1 cellular context compared by ENCODE assay signal in genomic region chr12:27332407-27333310, GRCh38.
TF ChIP-seq lines count a peak whose summit lies in the region.

A gene with protein sequence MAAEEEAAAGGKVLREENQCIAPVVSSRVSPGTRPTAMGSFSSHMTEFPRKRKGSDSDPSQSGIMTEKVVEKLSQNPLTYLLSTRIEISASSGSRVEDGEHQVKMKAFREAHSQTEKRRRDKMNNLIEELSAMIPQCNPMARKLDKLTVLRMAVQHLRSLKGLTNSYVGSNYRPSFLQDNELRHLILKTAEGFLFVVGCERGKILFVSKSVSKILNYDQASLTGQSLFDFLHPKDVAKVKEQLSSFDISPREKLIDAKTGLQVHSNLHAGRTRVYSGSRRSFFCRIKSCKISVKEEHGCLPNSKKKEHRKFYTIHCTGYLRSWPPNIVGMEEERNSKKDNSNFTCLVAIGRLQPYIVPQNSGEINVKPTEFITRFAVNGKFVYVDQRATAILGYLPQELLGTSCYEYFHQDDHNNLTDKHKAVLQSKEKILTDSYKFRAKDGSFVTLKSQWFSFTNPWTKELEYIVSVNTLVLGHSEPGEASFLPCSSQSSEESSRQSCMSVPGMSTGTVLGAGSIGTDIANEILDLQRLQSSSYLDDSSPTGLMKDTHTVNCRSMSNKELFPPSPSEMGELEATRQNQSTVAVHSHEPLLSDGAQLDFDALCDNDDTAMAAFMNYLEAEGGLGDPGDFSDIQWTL (plus strand): TSS chr12:27332836. CDS start chr12:27333073, 237 bp downstream.

TF ChIP-seq in HEK293, 187 proteins besides CTCF, POLR2A, EP300 and RAD21 (continued from another document and continues in another):
- TF ChIP-seq, protein P1, sequence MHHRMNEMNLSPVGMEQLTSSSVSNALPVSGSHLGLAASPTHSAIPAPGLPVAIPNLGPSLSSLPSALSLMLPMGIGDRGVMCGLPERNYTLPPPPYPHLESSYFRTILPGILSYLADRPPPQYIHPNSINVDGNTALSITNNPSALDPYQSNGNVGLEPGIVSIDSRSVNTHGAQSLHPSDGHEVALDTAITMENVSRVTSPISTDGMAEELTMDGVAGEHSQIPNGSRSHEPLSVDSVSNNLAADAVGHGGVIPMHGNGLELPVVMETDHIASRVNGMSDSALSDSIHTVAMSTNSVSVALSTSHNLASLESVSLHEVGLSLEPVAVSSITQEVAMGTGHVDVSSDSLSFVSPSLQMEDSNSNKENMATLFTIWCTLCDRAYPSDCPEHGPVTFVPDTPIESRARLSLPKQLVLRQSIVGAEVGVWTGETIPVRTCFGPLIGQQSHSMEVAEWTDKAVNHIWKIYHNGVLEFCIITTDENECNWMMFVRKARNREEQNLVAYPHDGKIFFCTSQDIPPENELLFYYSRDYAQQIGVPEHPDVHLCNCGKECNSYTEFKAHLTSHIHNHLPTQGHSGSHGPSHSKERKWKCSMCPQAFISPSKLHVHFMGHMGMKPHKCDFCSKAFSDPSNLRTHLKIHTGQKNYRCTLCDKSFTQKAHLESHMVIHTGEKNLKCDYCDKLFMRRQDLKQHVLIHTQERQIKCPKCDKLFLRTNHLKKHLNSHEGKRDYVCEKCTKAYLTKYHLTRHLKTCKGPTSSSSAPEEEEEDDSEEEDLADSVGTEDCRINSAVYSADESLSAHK (tag by site-specific recombination; IDR thresholded peaks at IDR 0.05): no peak
- TF ChIP-seq, protein P2, sequence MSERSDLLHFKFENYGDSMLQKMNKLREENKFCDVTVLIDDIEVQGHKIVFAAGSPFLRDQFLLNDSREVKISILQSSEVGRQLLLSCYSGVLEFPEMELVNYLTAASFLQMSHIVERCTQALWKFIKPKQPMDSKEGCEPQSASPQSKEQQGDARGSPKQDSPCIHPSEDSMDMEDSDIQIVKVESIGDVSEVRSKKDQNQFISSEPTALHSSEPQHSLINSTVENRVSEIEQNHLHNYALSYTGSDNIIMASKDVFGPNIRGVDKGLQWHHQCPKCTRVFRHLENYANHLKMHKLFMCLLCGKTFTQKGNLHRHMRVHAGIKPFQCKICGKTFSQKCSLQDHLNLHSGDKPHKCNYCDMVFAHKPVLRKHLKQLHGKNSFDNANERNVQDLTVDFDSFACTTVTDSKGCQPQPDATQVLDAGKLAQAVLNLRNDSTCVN (tag by site-specific recombination; optimal IDR thresholded peaks at IDR 0.05): peak; percentile 13
- TF ChIP-seq ZNF214 (tag by site-specific recombination; IDR thresholded peaks at IDR 0.05; ENCODE audit: borderline replicate concordance) (no peak), ZNF596 (tag by site-specific recombination; IDR thresholded peaks at IDR 0.05) (no peak), ZNF610 (tag by site-specific recombination; IDR thresholded peaks at IDR 0.05; ENCODE audit: borderline replicate concordance) (no peak), ZNF155 (tag by site-specific recombination; IDR thresholded peaks at IDR 0.05) (no peak), ZNF280C (tag by site-specific recombination; IDR thresholded peaks at IDR 0.05) (no peak), ZBTB1 (tag by site-specific recombination; IDR thresholded peaks at IDR 0.05) (no peak), ZNF555 (tag by site-specific recombination; conservative IDR thresholded peaks at IDR 0.05) (no peak), ZNF157 (tag by site-specific recombination; IDR thresholded peaks at IDR 0.05) (no peak), ZNF473 (tag by site-specific recombination; IDR thresholded peaks at IDR 0.05) (no peak), ZBTB21 (tag by site-specific recombination; IDR thresholded peaks at IDR 0.05) (no peak), ZNF624 (tag by site-specific recombination; IDR thresholded peaks at IDR 0.05) (no peak), PATZ1 (tag by site-specific recombination; IDR thresholded peaks at IDR 0.05) (peak; percentile 63; the same call in 1 of the 2 replicates), PRDM1 (tag by site-specific recombination; IDR thresholded peaks at IDR 0.05) (no peak), ZBTB8A (tag by site-specific recombination; IDR thresholded peaks at IDR 0.05) (peak; percentile 88), HOXD13 (CRISPR knock-in tag; IDR thresholded peaks at IDR 0.05; ENCODE audit: borderline replicate concordance) (no peak), SCRT1 (tag by site-specific recombination; IDR thresholded peaks at IDR 0.05; ENCODE audit: borderline replicate concordance) (no peak), ZNF202 (tag by site-specific recombination; IDR thresholded peaks at IDR 0.05; ENCODE audit: borderline replicate concordance) (no peak), ZFP69B (tag by site-specific recombination; IDR thresholded peaks at IDR 0.05) (no peak), ZFP37 (tag by site-specific recombination; IDR thresholded peaks at IDR 0.05) (no peak), ZNF518A (tag by site-specific recombination; conservative IDR thresholded peaks at IDR 0.05; ENCODE audit: low read depth) (no peak), ZNF146 (tag by site-specific recombination; IDR thresholded peaks at IDR 0.05) (no peak), BCL11B (tag by site-specific recombination; IDR thresholded peaks at IDR 0.05; ENCODE audit: low read depth) (no peak), MEIS1 (CRISPR knock-in tag; IDR thresholded peaks at IDR 0.05; ENCODE audit: borderline replicate concordance) (no peak), ZNF423 (tag by site-specific recombination; IDR thresholded peaks at IDR 0.05) (no peak), ZNF341 (tag by site-specific recombination; IDR thresholded peaks at IDR 0.05; ENCODE audit: low read depth) (peak; percentile 78), ZNF837 (tag by site-specific recombination; IDR thresholded peaks at IDR 0.05) (no peak), REPIN1 (tag by site-specific recombination; IDR thresholded peaks at IDR 0.05; ENCODE audit: low read depth) (no peak), ZNF629 (tag by site-specific recombination; IDR thresholded peaks at IDR 0.05) (no peak), BCL6B (tag by site-specific recombination; IDR thresholded peaks at IDR 0.05) (no peak), ZNF747 (tag by site-specific recombination; IDR thresholded peaks at IDR 0.05) (no peak), ZNF785 (tag by site-specific recombination; IDR thresholded peaks at IDR 0.05) (no peak), GFI1B (tag by site-specific recombination; IDR thresholded peaks at IDR 0.05) (no peak), ZNF169 (tag by site-specific recombination; IDR thresholded peaks at IDR 0.05) (no peak), ZNF114 (tag by site-specific recombination; IDR thresholded peaks at IDR 0.05) (no peak), SP2 (tag by site-specific recombination; IDR thresholded peaks at IDR 0.05) (peak; percentile 39; the same call in 1 of the 2 replicates)
- TF ChIP-seq, protein P3, sequence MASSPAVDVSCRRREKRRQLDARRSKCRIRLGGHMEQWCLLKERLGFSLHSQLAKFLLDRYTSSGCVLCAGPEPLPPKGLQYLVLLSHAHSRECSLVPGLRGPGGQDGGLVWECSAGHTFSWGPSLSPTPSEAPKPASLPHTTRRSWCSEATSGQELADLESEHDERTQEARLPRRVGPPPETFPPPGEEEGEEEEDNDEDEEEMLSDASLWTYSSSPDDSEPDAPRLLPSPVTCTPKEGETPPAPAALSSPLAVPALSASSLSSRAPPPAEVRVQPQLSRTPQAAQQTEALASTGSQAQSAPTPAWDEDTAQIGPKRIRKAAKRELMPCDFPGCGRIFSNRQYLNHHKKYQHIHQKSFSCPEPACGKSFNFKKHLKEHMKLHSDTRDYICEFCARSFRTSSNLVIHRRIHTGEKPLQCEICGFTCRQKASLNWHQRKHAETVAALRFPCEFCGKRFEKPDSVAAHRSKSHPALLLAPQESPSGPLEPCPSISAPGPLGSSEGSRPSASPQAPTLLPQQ (tag by site-specific recombination; IDR thresholded peaks at IDR 0.05): no peak
- TF ChIP-seq, protein P4, sequence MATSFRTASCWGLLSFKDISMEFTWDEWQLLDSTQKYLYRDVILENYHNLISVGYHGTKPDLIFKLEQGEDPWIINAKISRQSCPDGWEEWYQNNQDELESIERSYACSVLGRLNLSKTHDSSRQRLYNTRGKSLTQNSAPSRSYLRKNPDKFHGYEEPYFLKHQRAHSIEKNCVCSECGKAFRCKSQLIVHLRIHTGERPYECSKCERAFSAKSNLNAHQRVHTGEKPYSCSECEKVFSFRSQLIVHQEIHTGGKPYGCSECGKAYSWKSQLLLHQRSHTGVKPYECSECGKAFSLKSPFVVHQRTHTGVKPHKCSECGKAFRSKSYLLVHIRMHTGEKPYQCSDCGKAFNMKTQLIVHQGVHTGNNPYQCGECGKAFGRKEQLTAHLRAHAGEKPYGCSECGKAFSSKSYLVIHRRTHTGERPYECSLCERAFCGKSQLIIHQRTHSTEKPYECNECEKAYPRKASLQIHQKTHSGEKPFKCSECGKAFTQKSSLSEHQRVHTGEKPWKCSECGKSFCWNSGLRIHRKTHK (tag by site-specific recombination; IDR thresholded peaks at IDR 0.05): no peak
- TF ChIP-seq, protein P5, sequence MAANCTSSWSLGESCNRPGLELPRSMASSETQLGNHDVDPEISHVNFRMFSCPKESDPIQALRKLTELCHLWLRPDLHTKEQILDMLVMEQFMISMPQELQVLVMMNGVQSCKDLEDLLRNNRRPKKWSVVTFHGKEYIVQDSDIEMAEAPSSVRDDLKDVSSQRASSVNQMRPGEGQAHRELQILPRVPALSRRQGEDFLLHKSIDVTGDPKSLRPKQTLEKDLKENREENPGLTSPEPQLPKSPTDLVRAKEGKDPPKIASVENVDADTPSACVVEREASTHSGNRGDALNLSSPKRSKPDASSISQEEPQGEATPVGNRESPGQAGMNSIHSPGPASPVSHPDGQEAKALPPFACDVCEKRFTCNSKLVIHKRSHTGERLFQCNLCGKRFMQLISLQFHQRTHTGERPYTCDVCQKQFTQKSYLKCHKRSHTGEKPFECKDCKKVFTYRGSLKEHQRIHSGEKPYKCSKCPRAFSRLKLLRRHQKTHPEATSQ (tag by site-specific recombination; IDR thresholded peaks at IDR 0.05): no peak
